Comparison of ENCODE assay signal across 21 cellular contexts in the genomic region with DNA sequence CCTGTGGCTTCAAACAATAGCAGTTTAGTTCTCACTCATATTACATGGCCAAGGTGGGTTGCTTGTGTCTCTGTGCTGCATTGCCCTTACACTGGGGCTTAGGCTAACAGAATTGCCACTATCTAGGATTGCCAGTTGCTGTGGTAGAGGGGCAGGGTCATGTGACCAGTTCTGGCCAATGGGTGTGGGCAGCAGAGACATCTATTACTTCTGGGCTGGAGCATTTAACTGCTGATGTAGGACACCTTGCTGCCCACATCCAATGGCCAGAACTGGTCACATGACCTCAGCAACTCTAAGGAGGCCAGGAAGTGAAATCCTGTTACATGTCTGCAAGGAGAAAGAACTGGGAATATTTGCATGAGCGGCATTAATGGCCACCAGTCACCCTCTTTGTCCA.
"Had no signal": no experiment of that assay in that cellular context is flagged by ENCODE, and none has a peak within 500 bp of the region (broad histone marks: within the 10 kb centered on the region; RNA-seq: fewer than 3 reads in every experiment).

No MANE protein-coding gene starts in this region.

- H3K9me3 Mint-ChIP-seq: dendritic cell treated with granulocyte-macrophage colony-stimulating factor and Interleukin-4, amounts not matched to agents 40 ng/mL and 50 ng/mL, for 4 days; immature natural killer cell had no signal

- H3K36me3 ChIP-seq: esophagus squamous epithelium, left ventricle myocardium inferior, tibial nerve, vagina had no signal

- H3K27me3 Mint-ChIP-seq: activated B cell treated with CpG ODN at 0.5 μM for 24 hours; activated naive CD8-positive, alpha-beta T cell; naive B cell had no signal

- H3K27me3 ChIP-seq: esophagus squamous epithelium, tibial nerve, vagina had no signal

- H3K4me1 ChIP-seq: esophagus squamous epithelium, left ventricle myocardium inferior, tibial nerve, vagina had no signal

- H3K36me3 Mint-ChIP-seq: immature natural killer cell had no signal

- H3K4me1 Mint-ChIP-seq: immature natural killer cell, neural crest cell had no signal

- H3K4me3 Mint-ChIP-seq: activated B cell treated with CpG ODN at 0.5 μM for 24 hours; activated CD4-positive, alpha-beta memory T cell treated with anti-CD3 and anti-CD28 coated beads for 36 hours; activated naive CD8-positive, alpha-beta T cell; activated T-helper 1 cell treated with anti-CD3 and anti-CD28 coated beads, Interleukin-12 subunit alpha, Interleukin-12 subunit beta, Interleukin-2, Interleukin-4 antibody, amounts not matched to agents 30 ng/mL and 10 ng/mL and 1 ng/mL, durations not matched to agents 14 hours and 24 hours and 36 hours; dendritic cell treated with granulocyte-macrophage colony-stimulating factor and Interleukin-4, amounts not matched to agents 40 ng/mL and 50 ng/mL, for 4 days; immature natural killer cell; naive B cell; neural crest cell had no signal

- H3K4me3 ChIP-seq: esophagus squamous epithelium, left ventricle myocardium inferior, tibial nerve, vagina had no signal

- DNase-seq: activated B cell treated with CpG ODN at 0.5 μM for 24 hours; activated CD4-positive, alpha-beta memory T cell treated with anti-CD3 and anti-CD28 coated beads for 36 hours; activated CD4-positive, alpha-beta T cell treated with anti-CD3 and anti-CD28 coated beads for 4 hours; activated gamma-delta T cell treated with Interleukin-2 at 50 U/mL for 16 hours; activated T-cell treated with anti-CD3 and anti-CD28 coated beads for 4 hours; effector CD8-positive, alpha-beta T cell; esophagus squamous epithelium; immature natural killer cell; kidney glomerular epithelial cell; left ventricle myocardium inferior; naive B cell; stimulated activated CD4-positive, alpha-beta T cell treated with anti-CD3 and anti-CD28 coated beads, Interleukin-2, amount 100 ng/mL, for 24 hours; stimulated activated naive CD8-positive, alpha-beta T cell treated with anti-CD3 and anti-CD28 coated beads, Interleukin-15, Interleukin-2, amounts not matched to agents 100 U/mL and 50 U/mL, for 24 hours; substantia nigra had no signal

- H3K9me3 ChIP-seq: esophagus squamous epithelium, left ventricle myocardium inferior, tibial nerve, vagina had no signal

- H3K27ac Mint-ChIP-seq: activated CD4-positive, alpha-beta memory T cell treated with anti-CD3 and anti-CD28 coated beads for 36 hours; activated naive CD8-positive, alpha-beta T cell; activated T-helper 1 cell treated with anti-CD3 and anti-CD28 coated beads, Interleukin-12 subunit alpha, Interleukin-12 subunit beta, Interleukin-2, Interleukin-4 antibody, amounts not matched to agents 30 ng/mL and 10 ng/mL and 1 ng/mL, durations not matched to agents 14 hours and 24 hours and 36 hours; dendritic cell treated with granulocyte-macrophage colony-stimulating factor and Interleukin-4, amounts not matched to agents 40 ng/mL and 50 ng/mL, for 4 days; immature natural killer cell; progenitor cell of endocrine pancreas had no signal

- ATAC-seq: stimulated activated naive CD8-positive, alpha-beta T cell treated with anti-CD3 and anti-CD28 coated beads, Interleukin-15, Interleukin-2, amounts not matched to agents 100 U/mL and 50 U/mL, for 24 hours had no signal

- H3K27ac ChIP-seq: esophagus squamous epithelium, left ventricle myocardium inferior, tibial nerve, vagina had no signal
